ENCODE assay signal across 33 cellular contexts in genomic region chr15:65949482-65949881, GRCh38.
"Had no signal": no experiment of that assay in that cellular context is flagged by ENCODE, and none has a peak within 500 bp of the region (broad histone marks: within the 10 kb centered on the region; RNA-seq: fewer than 3 reads in every experiment).

No MANE protein-coding gene starts in this region.

- H3K9me3 ChIP-seq: body of pancreas had no signal

- H3K27me3 ChIP-seq: body of pancreas, cardiac muscle cell had no signal

- H3K36me3 ChIP-seq: cardiac muscle cell had no signal

- H3K4me1 Mint-ChIP-seq: activated naive CD4-positive, alpha-beta T cell treated with anti-CD3 and anti-CD28 coated beads, Interleukin-2, amount 50 U/mL, for 24 hours; activated naive CD8-positive, alpha-beta T cell treated with anti-CD3 and anti-CD28 coated beads, Interleukin-2, amount 50 U/mL, for 24 hours; central memory CD8-positive, alpha-beta T cell had no signal

- H3K9me3 Mint-ChIP-seq: activated B cell treated with CpG ODN at 0.5 μM for 24 hours; activated CD4-positive, alpha-beta memory T cell treated with anti-CD3 and anti-CD28 coated beads, Interleukin-2, amount 10 ng/mL, durations not matched to agents 7 days and 5 days; activated CD4-positive, alpha-beta T cell treated with anti-CD3 and anti-CD28 coated beads, Interleukin-2, amount 10 ng/mL, durations not matched to agents 24 days and 14 days; activated naive CD4-positive, alpha-beta T cell treated with anti-CD3 and anti-CD28 coated beads, Interleukin-2, amount 10 ng/mL, durations not matched to agents 7 days and 5 days; activated naive CD4-positive, alpha-beta T cell treated with anti-CD3 and anti-CD28 coated beads, Interleukin-2, amount 50 U/mL, for 24 hours; activated naive CD8-positive, alpha-beta T cell treated with anti-CD3 and anti-CD28 coated beads, Interleukin-2, amount 10 ng/mL, durations not matched to agents 7 days and 5 days; activated naive CD8-positive, alpha-beta T cell treated with anti-CD3 and anti-CD28 coated beads, Interleukin-2, amount 50 U/mL, for 24 hours; activated T-cell treated with anti-CD3 and anti-CD28 coated beads, Interleukin-2, amount 50 U/mL, for 24 hours; activated T-helper 2 cell treated with anti-CD3 and anti-CD28 coated beads, Interferon-gamma antibody, Interleukin-2, Interleukin-4, amounts not matched to agents 10 μg/mL and 5 μg/mL and 100 μg/mL, durations not matched to agents 14 hours and 24 hours and 36 hours; central memory CD8-positive, alpha-beta T cell; T-helper 1 cell treated with Interleukin-12 subunit alpha and Interleukin-12 subunit beta and Interleukin-4 antibody, amounts not matched to agents 30 μg/mL and 1 μg/mL, for 36 hours; T-helper 2 cell treated with Interferon-gamma antibody and Interleukin-4, amounts not matched to agents 5 μg/mL and 100 μg/mL, for 36 hours had no signal

- DNase-seq: activated B cell treated with CpG ODN at 0.5 μM for 24 hours; activated CD4-positive, alpha-beta memory T cell treated with anti-CD3 and anti-CD28 coated beads, Interleukin-2, amount 10 ng/mL, durations not matched to agents 7 days and 5 days; activated CD4-positive, alpha-beta T cell treated with anti-CD3 and anti-CD28 coated beads for 4 hours; activated CD4-positive, alpha-beta T cell treated with anti-CD3 and anti-CD28 coated beads, Interleukin-2, amount 10 ng/mL, durations not matched to agents 24 days and 14 days; activated CD4-positive, alpha-beta T cell treated with anti-CD3 and anti-CD28 coated beads, Interleukin-2, amount 50 U/mL, for 1 hour; activated CD4-positive, alpha-beta T cell treated with anti-CD3 and anti-CD28 coated beads, Interleukin-2, amount 50 U/mL, for 4 hours; activated CD4-positive, CD25-positive, alpha-beta regulatory T cell treated with anti-CD3 and anti-CD28 coated beads, Interleukin-2, amount 50 U/mL, for 72 hours; activated CD8-positive, alpha-beta memory T cell treated with anti-CD3 and anti-CD28 coated beads for 24 hours; activated CD8-positive, alpha-beta memory T cell treated with anti-CD3 and anti-CD28 coated beads, Interleukin-2, amount 10 ng/mL, durations not matched to agents 7 days and 5 days; activated CD8-positive, alpha-beta memory T cell treated with anti-CD3 and anti-CD28 coated beads, Interleukin-2, amount 50 U/mL, for 48 hours; activated CD8-positive, alpha-beta T cell treated with anti-CD3 and anti-CD28 coated beads, Interleukin-2, amount 10 ng/mL, durations not matched to agents 7 days and 5 days; activated effector memory CD4-positive, alpha-beta T cell treated with Interleukin-2 at 50 U/mL for 16 hours; activated gamma-delta T cell; activated naive CD4-positive, alpha-beta T cell treated with anti-CD3 and anti-CD28 coated beads, Interleukin-2, amount 10 ng/mL, durations not matched to agents 7 days and 5 days; activated naive CD4-positive, alpha-beta T cell treated with Interleukin-2 at 50 U/mL for 16 hours; activated naive CD8-positive, alpha-beta T cell treated with anti-CD3 and anti-CD28 coated beads, Interleukin-2, amount 10 ng/mL, durations not matched to agents 7 days and 5 days; activated naive CD8-positive, alpha-beta T cell treated with anti-CD3 and anti-CD28 coated beads, Interleukin-2, amount 50 U/mL, for 24 hours; activated T-cell treated with anti-CD3 and anti-CD28 coated beads, Interleukin-2, amount 50 U/mL, for 24 hours; activated T-cell treated with anti-CD3 and anti-CD28 coated beads, Interleukin-2, amount 50 U/mL, for 48 hours; amygdala; aorta; body of pancreas; caudate nucleus; cerebellar nuclear complex; T-helper 2 cell; T-helper 9 cell had no signal

- ATAC-seq: activated CD8-positive, alpha-beta memory T cell treated with anti-CD3 and anti-CD28 coated beads, Interleukin-2, amount 10 ng/mL, durations not matched to agents 7 days and 5 days; activated CD8-positive, alpha-beta T cell treated with anti-CD3 and anti-CD28 coated beads, Interleukin-2, amount 10 ng/mL, durations not matched to agents 7 days and 5 days; activated naive CD8-positive, alpha-beta T cell treated with anti-CD3 and anti-CD28 coated beads, Interleukin-2, amount 50 U/mL, for 24 hours; body of pancreas had no signal

- H3K36me3 Mint-ChIP-seq: activated CD8-positive, alpha-beta memory T cell treated with anti-CD3 and anti-CD28 coated beads, Interleukin-2, amount 10 ng/mL, durations not matched to agents 7 days and 5 days; activated naive CD4-positive, alpha-beta T cell treated with anti-CD3 and anti-CD28 coated beads, Interleukin-2, amount 10 ng/mL, durations not matched to agents 7 days and 5 days; activated naive CD4-positive, alpha-beta T cell treated with anti-CD3 and anti-CD28 coated beads, Interleukin-2, amount 50 U/mL, for 24 hours; activated naive CD8-positive, alpha-beta T cell; activated naive CD8-positive, alpha-beta T cell treated with anti-CD3 and anti-CD28 coated beads, Interleukin-2, amount 10 ng/mL, durations not matched to agents 7 days and 5 days had no signal

- H3K4me1 ChIP-seq: body of pancreas had no signal

- H3K27me3 Mint-ChIP-seq: activated naive CD8-positive, alpha-beta T cell; activated naive CD8-positive, alpha-beta T cell treated with anti-CD3 and anti-CD28 coated beads, Interleukin-2, amount 10 ng/mL, durations not matched to agents 7 days and 5 days; activated naive CD8-positive, alpha-beta T cell treated with anti-CD3 and anti-CD28 coated beads, Interleukin-2, amount 50 U/mL, for 24 hours had no signal

- H3K4me3 ChIP-seq: body of pancreas, cardiac muscle cell had no signal

- H3K27ac ChIP-seq: body of pancreas, cardiac muscle cell had no signal

- H3K27ac Mint-ChIP-seq: activated B cell treated with CpG ODN at 0.5 μM for 24 hours; activated CD4-positive, alpha-beta memory T cell treated with anti-CD3 and anti-CD28 coated beads, Interleukin-2, amount 10 ng/mL, durations not matched to agents 7 days and 5 days; activated CD4-positive, alpha-beta T cell treated with anti-CD3 and anti-CD28 coated beads, Interleukin-2, amount 10 ng/mL, durations not matched to agents 24 days and 14 days; activated CD8-positive, alpha-beta memory T cell treated with anti-CD3 and anti-CD28 coated beads, Interleukin-2, amount 10 ng/mL, durations not matched to agents 7 days and 5 days; activated CD8-positive, alpha-beta T cell treated with anti-CD3 and anti-CD28 coated beads, Interleukin-2, amount 10 ng/mL, durations not matched to agents 7 days and 5 days; activated naive CD4-positive, alpha-beta T cell treated with anti-CD3 and anti-CD28 coated beads, Interleukin-2, amount 10 ng/mL, durations not matched to agents 7 days and 5 days; activated naive CD4-positive, alpha-beta T cell treated with anti-CD3 and anti-CD28 coated beads, Interleukin-2, amount 50 U/mL, for 24 hours; activated naive CD8-positive, alpha-beta T cell; activated naive CD8-positive, alpha-beta T cell treated with anti-CD3 and anti-CD28 coated beads, Interleukin-2, amount 10 ng/mL, durations not matched to agents 7 days and 5 days; activated naive CD8-positive, alpha-beta T cell treated with anti-CD3 and anti-CD28 coated beads, Interleukin-2, amount 50 U/mL, for 24 hours; activated T-cell treated with anti-CD3 and anti-CD28 coated beads, Interleukin-2, amount 50 U/mL, for 24 hours; activated T-helper 2 cell treated with anti-CD3 and anti-CD28 coated beads, Interferon-gamma antibody, Interleukin-2, Interleukin-4, amounts not matched to agents 10 μg/mL and 5 μg/mL and 100 μg/mL, durations not matched to agents 14 hours and 24 hours and 36 hours; T-helper 1 cell treated with Interleukin-12 subunit alpha and Interleukin-12 subunit beta and Interleukin-4 antibody, amounts not matched to agents 30 μg/mL and 1 μg/mL, for 36 hours; T-helper 2 cell treated with Interferon-gamma antibody and Interleukin-4, amounts not matched to agents 5 μg/mL and 100 μg/mL, for 36 hours had no signal

- H3K4me3 Mint-ChIP-seq: activated B cell treated with CpG ODN at 0.5 μM for 24 hours; activated CD4-positive, alpha-beta memory T cell treated with anti-CD3 and anti-CD28 coated beads, Interleukin-2, amount 10 ng/mL, durations not matched to agents 7 days and 5 days; activated CD4-positive, alpha-beta T cell treated with anti-CD3 and anti-CD28 coated beads, Interleukin-2, amount 10 ng/mL, durations not matched to agents 24 days and 14 days; activated CD8-positive, alpha-beta memory T cell treated with anti-CD3 and anti-CD28 coated beads, Interleukin-2, amount 10 ng/mL, durations not matched to agents 7 days and 5 days; activated CD8-positive, alpha-beta T cell treated with anti-CD3 and anti-CD28 coated beads, Interleukin-2, amount 10 ng/mL, durations not matched to agents 7 days and 5 days; activated naive CD4-positive, alpha-beta T cell treated with anti-CD3 and anti-CD28 coated beads, Interleukin-2, amount 10 ng/mL, durations not matched to agents 7 days and 5 days; activated naive CD4-positive, alpha-beta T cell treated with anti-CD3 and anti-CD28 coated beads, Interleukin-2, amount 50 U/mL, for 24 hours; activated naive CD8-positive, alpha-beta T cell; activated naive CD8-positive, alpha-beta T cell treated with anti-CD3 and anti-CD28 coated beads, Interleukin-2, amount 10 ng/mL, durations not matched to agents 7 days and 5 days; activated naive CD8-positive, alpha-beta T cell treated with anti-CD3 and anti-CD28 coated beads, Interleukin-2, amount 50 U/mL, for 24 hours; activated T-cell treated with anti-CD3 and anti-CD28 coated beads, Interleukin-2, amount 50 U/mL, for 24 hours; central memory CD8-positive, alpha-beta T cell; T-helper 1 cell treated with Interleukin-12 subunit alpha and Interleukin-12 subunit beta and Interleukin-4 antibody, amounts not matched to agents 30 μg/mL and 1 μg/mL, for 36 hours; T-helper 2 cell treated with Interferon-gamma antibody and Interleukin-4, amounts not matched to agents 5 μg/mL and 100 μg/mL, for 36 hours had no signal
